Comparison of ENCODE assay signal across 8 cellular contexts in the genomic region with DNA sequence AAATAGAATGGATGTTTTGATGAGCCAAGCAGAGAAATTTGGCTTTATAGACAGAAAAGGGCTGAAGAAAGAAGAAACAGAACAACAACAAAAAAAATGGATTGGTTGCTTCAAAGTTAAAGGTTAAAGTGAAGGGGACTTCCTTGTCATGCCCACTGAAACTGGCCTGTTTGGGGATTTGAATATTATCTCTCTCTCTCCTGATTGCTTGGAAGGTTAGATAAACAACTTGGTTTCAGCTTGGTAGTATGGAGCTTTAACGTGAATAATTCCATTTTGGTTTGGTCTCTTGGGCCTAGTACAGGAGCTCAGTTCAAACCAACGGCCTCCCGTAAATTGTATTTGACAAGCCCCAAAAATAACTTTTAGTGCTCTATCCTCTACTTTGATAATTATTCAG.
DNase-seq lines count a peak whose midpoint lies in the region; ATAC-seq and TF ChIP-seq lines count a peak whose summit lies in the region.

No MANE protein-coding gene starts in this region.

- H3K27ac Mint-ChIP-seq in activated CD8-positive, alpha-beta T cell treated with anti-CD3 and anti-CD28 coated beads, Interleukin-2, amount 10 ng/mL, durations not matched to agents 7 days and 5 days: peak overlapping the region; percentile 81
- no peak overlapping the region for H3K27ac Mint-ChIP-seq in HFFc6

- H3K27me3 ChIP-seq in rectal smooth muscle tissue (ENCODE audit: control insufficient read depth, insufficient read depth, low read length): no peaks in the 10 kb centered on the region

- TF ChIP-seq CTCF in HFFc6 (IDR thresholded peaks at IDR 0.05): no peak

- no peaks in the 10 kb centered on the region for H3K36me3 ChIP-seq in rectal smooth muscle tissue (ENCODE audit: control insufficient read depth, insufficient read depth, low read length)

- CTCF ChIA-PET in activated CD8-positive, alpha-beta T cell treated with anti-CD3 and anti-CD28 coated beads, Interleukin-2, amount 10 ng/mL, durations not matched to agents 7 days and 5 days (lab: Charles Lee): interaction anchor here (0.9 to 3.3 kb wide), 8 partner anchors 9 to 78 kb away, joined by 3 to 33 read pairs (median 4); no protein-coding TSS in a partner anchor

- no peak for DNase-seq in activated CD8-positive, alpha-beta T cell treated with anti-CD3 and anti-CD28 coated beads, Interleukin-2, amount 10 ng/mL, durations not matched to agents 7 days and 5 days
- DNase-seq in HFFc6 (no peak), NOMO-1 treated with DMSO at 0.1 percent for 48 hours (lab: John Stamatoyannopoulos, UW; ENCODE audit: unreplicated experiment) (no peak), NCI-H1092 (lab: John Stamatoyannopoulos, UW) (no peak)

- ATAC-seq in GM18505 (IDR thresholded peaks at IDR 0.05; ENCODE audit: unreplicated experiment) (peak; percentile 20), HG02642 (IDR thresholded peaks at IDR 0.05; ENCODE audit: poor library complexity, unreplicated experiment) (peak; percentile 37), HG02884 (IDR thresholded peaks at IDR 0.05; ENCODE audit: unreplicated experiment) (no peak)
- no peak for ATAC-seq in activated CD8-positive, alpha-beta T cell treated with anti-CD3 and anti-CD28 coated beads, Interleukin-2, amount 10 ng/mL, durations not matched to agents 7 days and 5 days

- H3K27ac ChIP-seq in rectal smooth muscle tissue (ENCODE audit: low read depth, low read length): peak overlapping the region; percentile 89

- H3K27me3 Mint-ChIP-seq in activated CD8-positive, alpha-beta T cell treated with anti-CD3 and anti-CD28 coated beads, Interleukin-2, amount 10 ng/mL, durations not matched to agents 7 days and 5 days (ENCODE audit: low read depth): no peaks in the 10 kb centered on the region
- no peaks in the 10 kb centered on the region for H3K27me3 Mint-ChIP-seq in HFFc6 (ENCODE audit: insufficient read depth)

- H3K36me3 Mint-ChIP-seq in activated CD8-positive, alpha-beta T cell treated with anti-CD3 and anti-CD28 coated beads, Interleukin-2, amount 10 ng/mL, durations not matched to agents 7 days and 5 days (ENCODE audit: low read depth): peaks cover 4% of the 10 kb centered on the region
- H3K36me3 Mint-ChIP-seq in HFFc6 (ENCODE audit: low read depth): no peaks in the 10 kb centered on the region

- H3K4me1 Mint-ChIP-seq in activated CD8-positive, alpha-beta T cell treated with anti-CD3 and anti-CD28 coated beads, Interleukin-2, amount 10 ng/mL, durations not matched to agents 7 days and 5 days (ENCODE audit: low read depth): peaks cover 77% of the 10 kb centered on the region
- H3K4me1 Mint-ChIP-seq in HFFc6 (ENCODE audit: low read depth): peaks cover 34% of the 10 kb centered on the region

- POLR2A ChIA-PET in activated CD8-positive, alpha-beta T cell treated with anti-CD3 and anti-CD28 coated beads, Interleukin-2, amount 10 ng/mL, durations not matched to agents 7 days and 5 days (lab: Charles Lee): interaction anchor here (0.6 to 6.0 kb wide), 4 partner anchors 20 to 72 kb away, joined by 4 to 80 read pairs (median 42); a partner anchor contains a TSS

- H3K9me3 Mint-ChIP-seq in activated CD8-positive, alpha-beta T cell treated with anti-CD3 and anti-CD28 coated beads, Interleukin-2, amount 10 ng/mL, durations not matched to agents 7 days and 5 days (ENCODE audit: insufficient read depth): no peaks in the 10 kb centered on the region
- H3K9me3 Mint-ChIP-seq in HFFc6: no peaks in the 10 kb centered on the region

- TF ChIP-seq POLR2A in GM18505 (IDR thresholded peaks at IDR 0.05; ENCODE audit: borderline replicate concordance, extremely low read depth, insufficient read depth, insufficient read length): no peak

- peaks cover 44% of the 10 kb centered on the region for H3K4me1 ChIP-seq in rectal smooth muscle tissue (ENCODE audit: control insufficient read depth, insufficient read depth, low read length)

- peak overlapping the region; percentile 32 for H3K4me3 ChIP-seq in rectal smooth muscle tissue (ENCODE audit: low read length)

- peak overlapping the region; percentile 67 for H3K4me3 Mint-ChIP-seq in activated CD8-positive, alpha-beta T cell treated with anti-CD3 and anti-CD28 coated beads, Interleukin-2, amount 10 ng/mL, durations not matched to agents 7 days and 5 days
- H3K4me3 Mint-ChIP-seq in HFFc6: no peak overlapping the region

- H3K9ac ChIP-seq in rectal smooth muscle tissue (ENCODE audit: low read length): no peak overlapping the region

Comparison
In these comparisons a context has a peak if more than half of its experiments do, and no peak if none do; other contexts are left out.
1. ATAC-seq: peak in GM18505 (single experiment) and HG02642 (single experiment); none in activated CD8-positive, alpha-beta T cell treated with anti-CD3 and anti-CD28 coated beads, Interleukin-2, amount 10 ng/mL, durations not matched to agents 7 days and 5 days (single experiment) and HG02884 (single experiment).